1 cellular context compared by ENCODE assay signal in genomic region chr9:109122726-109123621, GRCh38.
TF ChIP-seq lines count a peak whose summit lies in the region.

No MANE protein-coding gene starts in this region.

TF ChIP-seq in GM12878, 131 proteins besides CTCF, POLR2A, EP300 and RAD21 (continued from another document):
- no peak for TF ChIP-seq RELA (IDR thresholded peaks at IDR 0.05; ENCODE audit: borderline replicate concordance, partially characterized antibody)
- no peak for TF ChIP-seq SRF (IDR thresholded peaks at IDR 0.05; ENCODE audit: low read depth in 2 of 2, low read length in 2 of 2)
- peak; percentile 48; the same call in 1 of the 2 replicates for TF ChIP-seq BACH1 (IDR thresholded peaks at IDR 0.05; ENCODE audit: borderline replicate concordance)
- no peak for TF ChIP-seq ZNF687 (IDR thresholded peaks at IDR 0.05)
- TF ChIP-seq ZBTB11 (CRISPR knock-in tag; IDR thresholded peaks at IDR 0.05), result no peak
- no peak for TF ChIP-seq TARDBP (IDR thresholded peaks at IDR 0.05; ENCODE audit: borderline replicate concordance)
- peak; percentile 88 for TF ChIP-seq PKNOX1 (IDR thresholded peaks at IDR 0.05)
- peak; percentile 87 for TF ChIP-seq PBX3 (IDR thresholded peaks at IDR 0.05; ENCODE audit: insufficient replicate concordance, low read depth, low read length)
